In genomic region chrX:15616531-15616930, GRCh38 we compare ENCODE assay signal across 21 cellular contexts. TPM values are rescaled to one million over a fixed set of nuclear protein-coding genes. Genes with fewer than 3 reads are reported as not detected.
DNase-seq lines count a peak whose midpoint lies in the region; ATAC-seq and TF ChIP-seq lines count a peak whose summit lies in the region.
"Had no signal": no experiment of that assay in that cellular context is flagged by ENCODE, and none has a peak within 500 bp of the region (broad histone marks: within the 10 kb centered on the region; RNA-seq: fewer than 3 reads in every experiment).

No MANE protein-coding gene starts in this region.

- H3K9ac ChIP-seq in mesenchymal stem cell (ENCODE audit: low read length) = no peak overlapping the region
- H3K9ac ChIP-seq: BLaER1 treated with 17β-estradiol and CSF1 and Interleukin-3, amounts not matched to agents 10 nM and 100 nM had no signal

- H3K4me1 ChIP-seq in right atrium auricular region (no peaks in the 10 kb centered on the region), mesenchymal stem cell (ENCODE audit: control insufficient read depth, insufficient read depth, low read depth, low read length) (no peaks in the 10 kb centered on the region), aorta (ENCODE audit: control insufficient read depth in 1 of 2, insufficient read depth in 2 of 2, low read length in 2 of 2) (no peaks in the 10 kb centered on the region)
- H3K4me1 ChIP-seq: BLaER1 treated with 17β-estradiol and CSF1 and Interleukin-3, amounts not matched to agents 10 nM and 100 nM had no signal

- H3K36me3 Mint-ChIP-seq in immature natural killer cell = no peaks in the 10 kb centered on the region
- H3K36me3 Mint-ChIP-seq: CD8-positive, alpha-beta memory T cell had no signal

- H3K4me3 ChIP-seq in right atrium auricular region = no peak overlapping the region
- no peak overlapping the region for H3K4me3 ChIP-seq in fibroblast of pulmonary artery (replicated peaks; ENCODE audit: low read depth, low read length)
- no peak overlapping the region for H3K4me3 ChIP-seq in mesenchymal stem cell (ENCODE audit: insufficient read depth in 1 of 2, low read depth in 1 of 2, low read length in 2 of 2)
- H3K4me3 ChIP-seq in aorta (ENCODE audit: low read length in 2 of 2) = no peak overlapping the region
- H3K4me3 ChIP-seq: BLaER1 treated with 17β-estradiol and CSF1 and Interleukin-3, amounts not matched to agents 10 nM and 100 nM had no signal

- no peak overlapping the region for H2BK5ac ChIP-seq in mesenchymal stem cell (ENCODE audit: low read depth, low read length, poor library complexity, severe bottlenecking)

- 50% methylated on average over 2 of the region's 3 CpGs for WGBS in mesenchymal stem cell
- 93 to 94% methylated on average over 3 of the region's 3 CpGs for WGBS in aorta, 2 donors

- intact Hi-C loops in Right ventricle myocardium superior (cut with DNase I) (no loop called here), aorta (cut with DNase I) (no loop called here)

- ATAC-seq in Right ventricle myocardium superior (ENCODE audit: poor library complexity) = peak; percentile 91
- ATAC-seq in aorta (ENCODE audit: low FRiP score) = peak; percentile 29
- no peak for ATAC-seq in GM18873 (IDR thresholded peaks at IDR 0.05; ENCODE audit: low FRiP score, unreplicated experiment)
- ATAC-seq: PC-3 had no signal

- no peak overlapping the region for H4K91ac ChIP-seq in mesenchymal stem cell (ENCODE audit: low read length)

- no peak overlapping the region for H2AFZ ChIP-seq in mesenchymal stem cell (ENCODE audit: low read depth, low read length)

- H3K9me3 ChIP-seq in right atrium auricular region = no peaks in the 10 kb centered on the region
- no peaks in the 10 kb centered on the region for H3K9me3 ChIP-seq in mesenchymal stem cell (ENCODE audit: control insufficient read depth, low read length)
- H3K9me3 ChIP-seq in aorta (ENCODE audit: control insufficient read depth, low read length) = no peaks in the 10 kb centered on the region
- H3K9me3 ChIP-seq: BLaER1 treated with 17β-estradiol and CSF1 and Interleukin-3, amounts not matched to agents 10 nM and 100 nM had no signal

- H2BK15ac ChIP-seq in mesenchymal stem cell (ENCODE audit: low read depth, poor library complexity, severe bottlenecking) = no peak overlapping the region

- H3K4me2 ChIP-seq in mesenchymal stem cell (ENCODE audit: low read length, poor library complexity, severe bottlenecking) = no peak overlapping the region
- H3K4me2 ChIP-seq: BLaER1 treated with 17β-estradiol and CSF1 and Interleukin-3, amounts not matched to agents 10 nM and 100 nM had no signal

- DNase-seq in Right ventricle myocardium superior (peak; percentile 55), right atrium auricular region (ENCODE audit: low spot score) (no peak), fibroblast of pulmonary artery (ENCODE audit: low read depth) (peak; percentile 2), mesenchymal stem cell (peak; percentile 43), aorta (no peak), immature natural killer cell (no peak), NCI-H1694 treated with DMSO at 0.1 percent for 48 hours (lab: John Stamatoyannopoulos, UW) (no peak)
- DNase-seq: CD8-positive, alpha-beta memory T cell; DMS79 treated with DMSO at 0.1 percent for 48 hours; HCEC 1CT; NCI-H1417 treated with DMSO at 0.1 percent for 48 hours; NCI-H2029; NCI-H2171; NCI-H446 treated with DMSO at 0.1 percent for 48 hours; NCI-H748 treated with DMSO at 0.1 percent for 48 hours; PC-3 had no signal

- TF ChIP-seq CTCF in right atrium auricular region (IDR thresholded peaks at IDR 0.05) (no peak), fibroblast of pulmonary artery (IDR thresholded peaks at IDR 0.05; ENCODE audit: low read length, missing control alignments) (no peak)

- H4K8ac ChIP-seq in mesenchymal stem cell (ENCODE audit: low read length) = no peak overlapping the region

- no peak overlapping the region for H3K27ac Mint-ChIP-seq in immature natural killer cell
- H3K27ac Mint-ChIP-seq: CD8-positive, alpha-beta memory T cell had no signal

- no peaks in the 10 kb centered on the region for H3K79me1 ChIP-seq in mesenchymal stem cell (replicated peaks; ENCODE audit: low read length, poor library complexity, severe bottlenecking)

- H2BK120ac ChIP-seq in mesenchymal stem cell (ENCODE audit: low read depth, low read length) = no peak overlapping the region

- peaks cover 0 to 3% (median 0%) of the 10 kb centered on the region in 6 donors for H3K9me3 Mint-ChIP-seq in immature natural killer cell
- H3K9me3 Mint-ChIP-seq: CD8-positive, alpha-beta memory T cell had no signal

- no peak overlapping the region for H3K14ac ChIP-seq in mesenchymal stem cell (ENCODE audit: low read length in 2 of 2)

- no peak overlapping the region for H3K4me3 Mint-ChIP-seq in immature natural killer cell
- H3K4me3 Mint-ChIP-seq: CD8-positive, alpha-beta memory T cell had no signal

- H2BK12ac ChIP-seq in mesenchymal stem cell (ENCODE audit: low read length in 2 of 2) = no peak overlapping the region

- H3K18ac ChIP-seq in mesenchymal stem cell (ENCODE audit: low read depth in 1 of 2, low read length in 2 of 2) = no peak overlapping the region

- H3K36me3 ChIP-seq in right atrium auricular region (no peaks in the 10 kb centered on the region), mesenchymal stem cell (ENCODE audit: control insufficient read depth in 1 of 2, insufficient read depth in 2 of 2, low read depth in 1 of 2, low read length in 2 of 2) (no peaks in the 10 kb centered on the region), aorta (ENCODE audit: control insufficient read depth in 1 of 2, insufficient read depth in 2 of 2, low read length in 1 of 2) (no peaks in the 10 kb centered on the region)
- H3K36me3 ChIP-seq: BLaER1 treated with 17β-estradiol and CSF1 and Interleukin-3, amounts not matched to agents 10 nM and 100 nM had no signal

- H3K27me3 Mint-ChIP-seq in immature natural killer cell (ENCODE audit: low read depth in 3 of 3) = peaks cover 0 to 13% (median 4%) of the 10 kb centered on the region in 3 donors

- H3K27ac ChIP-seq in right atrium auricular region (no peak overlapping the region), mesenchymal stem cell (ENCODE audit: low read length, poor library complexity, severe bottlenecking) (no peak overlapping the region), aorta (ENCODE audit: low read depth in 1 of 2, low read length in 2 of 2) (no peak overlapping the region)
- H3K27ac ChIP-seq: BLaER1 treated with 17β-estradiol and CSF1 and Interleukin-3, amounts not matched to agents 10 nM and 100 nM had no signal

- no peak overlapping the region for H2AK5ac ChIP-seq in mesenchymal stem cell (ENCODE audit: low read length, severe bottlenecking)

- no peaks in the 10 kb centered on the region for H3K4me1 Mint-ChIP-seq in immature natural killer cell
- H3K4me1 Mint-ChIP-seq: CD8-positive, alpha-beta memory T cell had no signal

- no peak overlapping the region for H3K23ac ChIP-seq in mesenchymal stem cell (ENCODE audit: low read length in 2 of 2)

- H3K27me3 ChIP-seq in right atrium auricular region = no peaks in the 10 kb centered on the region
- peaks cover 0 to 45% of the 10 kb centered on the region in 2 experiments for H3K27me3 ChIP-seq in mesenchymal stem cell (ENCODE audit: control insufficient read depth in 1 of 2, insufficient read depth in 1 of 2, low read length in 2 of 2)
- no peaks in the 10 kb centered on the region for H3K27me3 ChIP-seq in aorta (ENCODE audit: control insufficient read depth in 1 of 2, insufficient read depth in 2 of 2, low read length in 1 of 2)

- no peak overlapping the region for H3K4ac ChIP-seq in mesenchymal stem cell (ENCODE audit: low read depth in 1 of 2, low read length in 2 of 2)

RNA-seq across cellular contexts. Expression of gene ACE2, which starts 15.8 kb away (rescaled TPM):
- total RNA-seq in Right ventricle myocardium superior = 13.3 TPM
- 10 to 100 TPM; 15.2 to 26.1 TPM for total RNA-seq in right atrium auricular region
- 0.01 TPM for polyA plus RNA-seq in mesenchymal stem cell (2013, experiment 1 of 2)
- polyA plus RNA-seq in mesenchymal stem cell (2013, experiment 2 of 2) = not detected
- total RNA-seq in aorta = under 1 TPM in 1 of 2 donors, not detected in 1; 0.88 TPM
- 10 to 100 TPM in 1 of 2 donors, not detected in 1; 13.3 TPM for polyA plus RNA-seq in aorta
- polyA plus RNA-seq in immature natural killer cell = not detected
- total RNA-seq: A172; CD8-positive, alpha-beta memory T cell; HT1080; LHCN-M2 had no signal
- polyA plus RNA-seq: CD8-positive, alpha-beta memory T cell had no signal

RNA-seq across cellular contexts. Expression of gene CLTRN, which starts 48.1 kb away (rescaled TPM):
- total RNA-seq in Right ventricle myocardium superior (0.94 TPM), right atrium auricular region (under 1 TPM; 0.28 to 0.70 TPM), aorta (not detected)
- 0.15 TPM for polyA plus RNA-seq in mesenchymal stem cell (2013, experiment 1 of 2)
- 0.18 TPM for polyA plus RNA-seq in mesenchymal stem cell (2013, experiment 2 of 2)
- polyA plus RNA-seq in aorta (not detected), immature natural killer cell (under 1 TPM in 1 of 3 donors, not detected in 2; 0.61 TPM)
- total RNA-seq: A172, HT1080, LHCN-M2 had no signal

Comparison
In these comparisons a context has a peak if more than half of its experiments do, and no peak if none do; other contexts are left out.
1. DNase-seq: peak in Right ventricle myocardium superior (single experiment), fibroblast of pulmonary artery (single experiment) and mesenchymal stem cell (single experiment); none in right atrium auricular region (single experiment), aorta (0 of 2), immature natural killer cell (0 of 3) and NCI-H1694 treated with DMSO at 0.1 percent for 48 hours (single experiment).